Comparison of ENCODE assay signal across 2 cellular contexts in genomic region chr2:189409647-189410046, GRCh38.
TF ChIP-seq lines count a peak whose summit lies in the region.

No MANE protein-coding gene starts in this region.

TF ChIP-seq in SK-N-SH, 30 proteins besides CTCF, POLR2A, EP300 and RAD21:
- no peak for TF ChIP-seq CHD2 (IDR thresholded peaks at IDR 0.05; ENCODE audit: low read length, partially characterized antibody)
- TF ChIP-seq RFX5 (IDR thresholded peaks at IDR 0.05; ENCODE audit: low read length): no peak
- TF ChIP-seq SIN3A (IDR thresholded peaks at IDR 0.05; ENCODE audit: borderline replicate concordance, low read depth, low read length): no peak
- TF ChIP-seq FOSL2 (IDR thresholded peaks at IDR 0.05; ENCODE audit: borderline replicate concordance, low read depth): no peak
- TF ChIP-seq RCOR1 (IDR thresholded peaks at IDR 0.05; ENCODE audit: low read length): no peak
- TF ChIP-seq MEF2A (IDR thresholded peaks at IDR 0.05; ENCODE audit: borderline replicate concordance, low read depth): no peak
- TF ChIP-seq YY1 (IDR thresholded peaks at IDR 0.05; ENCODE audit: low read depth): no peak
- no peak for TF ChIP-seq FOXJ3 (CRISPR knock-in tag; IDR thresholded peaks at IDR 0.05)
- TF ChIP-seq JUND (IDR thresholded peaks at IDR 0.05): no peak
- no peak for TF ChIP-seq MAX (IDR thresholded peaks at IDR 0.05; ENCODE audit: low read depth)
- no peak for TF ChIP-seq ELF1 (IDR thresholded peaks at IDR 0.05)
- TF ChIP-seq IRF3 (IDR thresholded peaks at IDR 0.05; ENCODE audit: low read depth, low read length): no peak
- no peak for TF ChIP-seq USF2 (IDR thresholded peaks at IDR 0.05; ENCODE audit: borderline replicate concordance, low read depth, low read length)
- TF ChIP-seq TCF12 (IDR thresholded peaks at IDR 0.05): no peak
- TF ChIP-seq RXRA (IDR thresholded peaks at IDR 0.05; ENCODE audit: borderline replicate concordance, low read depth): no peak
- no peak for TF ChIP-seq GATA2 (CRISPR knock-in tag; IDR thresholded peaks at IDR 0.05)
- TF ChIP-seq MXI1 (IDR thresholded peaks at IDR 0.05; ENCODE audit: low read depth, low read length): no peak
- TF ChIP-seq TAF1 (IDR thresholded peaks at IDR 0.05; ENCODE audit: borderline replicate concordance, low read depth, low read length): no peak

TF ChIP-seq in endothelial cell of umbilical vein, 7 proteins besides CTCF, POLR2A, EP300 and RAD21:
- no peak for TF ChIP-seq FOS (IDR thresholded peaks at IDR 0.05; ENCODE audit: borderline replicate concordance, insufficient read depth, low read length)
- TF ChIP-seq EZH2 (IDR thresholded peaks at IDR 0.05; ENCODE audit: borderline replicate concordance, low read depth, low read length, severe bottlenecking): no peak
- TF ChIP-seq POLR2AphosphoS5 (IDR thresholded peaks at IDR 0.05; ENCODE audit: insufficient read depth, low read depth, low read length): no peak
- TF ChIP-seq MYC (IDR thresholded peaks at IDR 0.05; ENCODE audit: low read depth, low read length): no peak
- no peak for TF ChIP-seq JUN (IDR thresholded peaks at IDR 0.05; ENCODE audit: borderline replicate concordance, insufficient read depth, insufficient read length, low read depth)
- no peak for TF ChIP-seq GATA2 (IDR thresholded peaks at IDR 0.05; ENCODE audit: insufficient read depth, insufficient read length, low read depth, low read length)
- TF ChIP-seq MAX (IDR thresholded peaks at IDR 0.05; ENCODE audit: insufficient read depth, insufficient read length): no peak
